Comparison of ENCODE assay signal across 11 cellular contexts in genomic region chr19:2661615-2662014, GRCh38. TPM values are rescaled to one million over a fixed set of nuclear protein-coding genes. Genes with fewer than 3 reads are reported as not detected.
DNase-seq lines count a peak whose midpoint lies in the region; ATAC-seq and TF ChIP-seq lines count a peak whose summit lies in the region.
"Had no signal": no experiment of that assay in that cellular context is flagged by ENCODE, and none has a peak within 500 bp of the region (broad histone marks: within the 10 kb centered on the region; RNA-seq: fewer than 3 reads in every experiment).

No MANE protein-coding gene starts in this region.

- peak; percentile 61 for DNase-seq in activated naive CD4-positive, alpha-beta T cell treated with anti-CD3 and anti-CD28 coated beads for 36 hours
- DNase-seq in activated naive CD4-positive, alpha-beta T cell treated with anti-CD3 and anti-CD28 coated beads, Interleukin-2, amount 50 U/mL, for 16 hours = no peak
- DNase-seq in Karpas-422 (peak; percentile 71), retinal pigment epithelial cell (ENCODE audit: low read depth) (no peak), kidney glomerular epithelial cell (lab: John Stamatoyannopoulos, UW) (no peak)
- peak; percentile 60 for DNase-seq in activated CD8-positive, alpha-beta T cell treated with anti-CD3 and anti-CD28 coated beads for 36 hours
- DNase-seq in stimulated activated naive CD4-positive, alpha-beta T cell (lab: John Stamatoyannopoulos, UW) = no peak
- DNase-seq: islet precursor cell, transverse colon had no signal

- CTCF ChIA-PET in activated naive CD4-positive, alpha-beta T cell treated with anti-CD3 and anti-CD28 coated beads for 36 hours (lab: Charles Lee) = interaction anchor here (0.5 to 2.3 kb wide), 6 partner anchors 13 to 350 kb away, joined by 3 to 7 read pairs (median 4); partner anchors contain the start of gene GNG7
- CTCF ChIA-PET in activated CD8-positive, alpha-beta T cell treated with anti-CD3 and anti-CD28 coated beads for 36 hours (lab: Charles Lee) = interaction anchor here (0.6 to 3.0 kb wide), 6 partner anchors 10 to 88 kb away, joined by 3 to 32 read pairs (median 6); no protein-coding TSS in a partner anchor

- POLR2A ChIA-PET in activated CD8-positive, alpha-beta T cell treated with anti-CD3 and anti-CD28 coated beads for 36 hours (lab: Charles Lee) = no interaction called here

- ATAC-seq in activated CD8-positive, alpha-beta T cell treated with anti-CD3 and anti-CD28 coated beads for 36 hours = no peak
- ATAC-seq in HG02840 (IDR thresholded peaks at IDR 0.05; ENCODE audit: low FRiP score, unreplicated experiment) = no peak

- H3K9ac ChIP-seq in Karpas-422 (ENCODE audit: low read length) = no peak overlapping the region

- no peak overlapping the region for H3K4me2 ChIP-seq in Karpas-422 (ENCODE audit: low read depth, low read length, poor library complexity, severe bottlenecking)

- no peaks in the 10 kb centered on the region for H3K27me3 Mint-ChIP-seq in activated naive CD4-positive, alpha-beta T cell treated with anti-CD3 and anti-CD28 coated beads for 36 hours (ENCODE audit: low read depth)
- H3K27me3 Mint-ChIP-seq in activated CD8-positive, alpha-beta T cell treated with anti-CD3 and anti-CD28 coated beads for 36 hours = no peaks in the 10 kb centered on the region

- H3K36me3 Mint-ChIP-seq in activated naive CD4-positive, alpha-beta T cell treated with anti-CD3 and anti-CD28 coated beads for 36 hours (ENCODE audit: low read depth) = no peaks in the 10 kb centered on the region
- H3K36me3 Mint-ChIP-seq in activated CD8-positive, alpha-beta T cell treated with anti-CD3 and anti-CD28 coated beads for 36 hours (ENCODE audit: low read depth) = no peaks in the 10 kb centered on the region

- H3K36me3 ChIP-seq in Karpas-422 (ENCODE audit: insufficient read depth, low read length) = no peaks in the 10 kb centered on the region
- H3K36me3 ChIP-seq: SJCRH30, transverse colon had no signal

- H2AFZ ChIP-seq in Karpas-422 (ENCODE audit: low read length) = no peak overlapping the region

- H3K9me3 ChIP-seq in Karpas-422 (ENCODE audit: low read length) = no peaks in the 10 kb centered on the region
- H3K9me3 ChIP-seq: SJCRH30, transverse colon had no signal

- no peaks in the 10 kb centered on the region for H3K27me3 ChIP-seq in Karpas-422 (ENCODE audit: low read length)
- H3K27me3 ChIP-seq: SJCRH30, transverse colon had no signal

- intact Hi-C loops in activated naive CD4-positive, alpha-beta T cell treated with anti-CD3 and anti-CD28 coated beads for 36 hours (cut with micrococcal nuclease) = no loop called here
- intact Hi-C loops in activated CD8-positive, alpha-beta T cell treated with anti-CD3 and anti-CD28 coated beads for 36 hours (cut with micrococcal nuclease) = no loop called here

- H4K20me1 ChIP-seq in Karpas-422 (ENCODE audit: insufficient read depth, low read depth, low read length) = 0 out of 2 replicates have a peak, but pooled peaks cover 3% of the 10 kb centered on the region

- H3K9me3 Mint-ChIP-seq in activated naive CD4-positive, alpha-beta T cell treated with anti-CD3 and anti-CD28 coated beads for 36 hours = no peaks in the 10 kb centered on the region
- no peaks in the 10 kb centered on the region for H3K9me3 Mint-ChIP-seq in activated CD8-positive, alpha-beta T cell treated with anti-CD3 and anti-CD28 coated beads for 36 hours

- H3K27ac Mint-ChIP-seq in activated naive CD4-positive, alpha-beta T cell treated with anti-CD3 and anti-CD28 coated beads for 36 hours = no peak overlapping the region
- no peak overlapping the region for H3K27ac Mint-ChIP-seq in activated CD8-positive, alpha-beta T cell treated with anti-CD3 and anti-CD28 coated beads for 36 hours

- H3K4me1 ChIP-seq in Karpas-422 (ENCODE audit: low read length) = peaks cover 18% of the 10 kb centered on the region
- H3K4me1 ChIP-seq: SJCRH30, transverse colon had no signal

- no peaks in the 10 kb centered on the region for H3K79me2 ChIP-seq in Karpas-422 (ENCODE audit: low read length)

- no peak for TF ChIP-seq CTCF in activated CD8-positive, alpha-beta T cell treated with anti-CD3 and anti-CD28 coated beads for 36 hours (IDR thresholded peaks at IDR 0.05)
- peak; percentile 31 for TF ChIP-seq CTCF in retinal pigment epithelial cell (conservative IDR thresholded peaks at IDR 0.05; ENCODE audit: low read depth, low read length)

- H3K9me2 ChIP-seq in Karpas-422 (replicated peaks; ENCODE audit: insufficient read depth, low read length) = no peaks in the 10 kb centered on the region

- no peak overlapping the region for H3K4me3 Mint-ChIP-seq in activated naive CD4-positive, alpha-beta T cell treated with anti-CD3 and anti-CD28 coated beads for 36 hours
- H3K4me3 Mint-ChIP-seq in activated CD8-positive, alpha-beta T cell treated with anti-CD3 and anti-CD28 coated beads for 36 hours = no peak overlapping the region

- H3K4me3 ChIP-seq in Karpas-422 (ENCODE audit: low read length) = no peak overlapping the region
- H3K4me3 ChIP-seq in retinal pigment epithelial cell (ENCODE audit: low read length) = no peak overlapping the region
- H3K4me3 ChIP-seq: SJCRH30, transverse colon had no signal

- no peak overlapping the region for H3K27ac ChIP-seq in Karpas-422 (ENCODE audit: low read length)
- H3K27ac ChIP-seq: SJCRH30, transverse colon had no signal

- H3K4me1 Mint-ChIP-seq in activated naive CD4-positive, alpha-beta T cell treated with anti-CD3 and anti-CD28 coated beads for 36 hours (ENCODE audit: low read depth) = no peaks in the 10 kb centered on the region
- no peaks in the 10 kb centered on the region for H3K4me1 Mint-ChIP-seq in activated CD8-positive, alpha-beta T cell treated with anti-CD3 and anti-CD28 coated beads for 36 hours (ENCODE audit: low read depth)

RNA-seq across cellular contexts. Expression of gene GNG7, which starts 40.9 kb away (rescaled TPM):
- 1 to 10 TPM in 1 of 2 experiments, under 1 TPM in 1; 0.74 to 1.1 TPM for total RNA-seq in activated naive CD4-positive, alpha-beta T cell treated with anti-CD3 and anti-CD28 coated beads for 36 hours
- total RNA-seq in Karpas-422 (2014; rRNA removed; shearing (Covaris generic); ENCODE audit: low replicate concordance) = 0.19 and 1.3 TPM in 2 replicates
- under 1 TPM; 0.27 to 0.32 TPM for total RNA-seq in activated CD8-positive, alpha-beta T cell treated with anti-CD3 and anti-CD28 coated beads for 36 hours
- total RNA-seq: SJCRH30 had no signal

RNA-seq across cellular contexts. Expression of gene DIRAS1, which starts 59.6 kb away (rescaled TPM):
- under 1 TPM; 0.07 to 0.24 TPM for total RNA-seq in activated naive CD4-positive, alpha-beta T cell treated with anti-CD3 and anti-CD28 coated beads for 36 hours
- not detected in 2 replicates for total RNA-seq in Karpas-422 (2014; rRNA removed; shearing (Covaris generic); ENCODE audit: low replicate concordance)
- under 1 TPM in 1 of 2 experiments, not detected in 1; 0.09 TPM for total RNA-seq in activated CD8-positive, alpha-beta T cell treated with anti-CD3 and anti-CD28 coated beads for 36 hours
- total RNA-seq: SJCRH30 had no signal

Comparison
In these comparisons a context has a peak if more than half of its experiments do, and no peak if none do; other contexts are left out.
1. DNase-seq: peak in activated naive CD4-positive, alpha-beta T cell treated with anti-CD3 and anti-CD28 coated beads for 36 hours (single experiment), Karpas-422 (single experiment) and activated CD8-positive, alpha-beta T cell treated with anti-CD3 and anti-CD28 coated beads for 36 hours (single experiment); none in activated naive CD4-positive, alpha-beta T cell treated with anti-CD3 and anti-CD28 coated beads, Interleukin-2, amount 50 U/mL, for 16 hours (single experiment), retinal pigment epithelial cell (single experiment), kidney glomerular epithelial cell (single experiment) and stimulated activated naive CD4-positive, alpha-beta T cell (0 of 6).